Comparison of ENCODE assay signal across 8 cellular contexts in the genomic region with DNA sequence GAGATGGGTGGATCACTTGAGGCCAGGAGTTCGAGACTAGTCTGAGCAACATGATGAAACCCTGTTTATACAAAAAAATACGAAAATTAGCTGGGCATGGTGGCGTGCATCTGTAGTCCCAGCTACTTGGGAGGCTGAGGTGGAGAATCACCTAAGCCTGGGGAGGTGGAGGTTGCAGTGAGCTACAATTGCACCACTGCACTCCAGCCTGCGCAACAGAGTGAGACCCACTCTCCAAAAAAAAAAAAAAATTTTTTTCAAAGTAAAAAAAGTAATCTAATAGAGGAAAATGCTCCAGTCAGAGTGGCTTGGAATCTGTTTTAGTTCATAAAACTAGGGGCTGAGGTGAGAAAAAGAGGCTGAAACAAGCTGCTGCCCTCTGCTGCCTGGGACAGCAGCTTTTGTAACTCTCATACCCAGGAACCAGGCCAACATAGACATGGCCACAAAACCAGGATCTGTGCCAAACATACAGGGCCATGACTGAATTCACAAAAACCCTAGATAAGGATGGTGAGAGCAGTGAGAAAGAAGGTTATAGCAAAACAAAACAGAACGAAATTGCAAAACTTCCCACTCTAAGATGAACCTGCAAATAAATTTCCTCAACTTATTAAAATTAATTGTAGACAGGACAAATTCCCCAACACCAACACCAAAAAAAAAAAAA. TPM values are rescaled to one million over a fixed set of nuclear protein-coding genes. Genes with fewer than 3 reads are reported as not detected.
A peak's percentile ranks its signal among the peaks of the same experiment; 100 is the strongest.
DNase-seq lines count a peak whose midpoint lies in the region; ATAC-seq and TF ChIP-seq lines count a peak whose summit lies in the region.

No MANE protein-coding gene starts in this region.

- no peak overlapping the region for H2AK5ac ChIP-seq in neuronal stem cell (ENCODE audit: low read depth, low read length)

- CTCF ChIA-PET in CD4-positive, alpha-beta T cell (lab: Charles Lee): no interaction called here

- H3K14ac ChIP-seq in neuronal stem cell (ENCODE audit: low read length): no peak overlapping the region

- no peak overlapping the region for H2BK5ac ChIP-seq in neuronal stem cell (ENCODE audit: low read length)

- H3K4me2 ChIP-seq in neuronal stem cell (ENCODE audit: insufficient read depth, low read length, poor library complexity, severe bottlenecking): no peak overlapping the region

- H3K4me1 ChIP-seq in neuronal stem cell (ENCODE audit: control insufficient read depth in 2 of 2, insufficient read depth in 1 of 2, low read depth in 1 of 2, low read length in 2 of 2): no peaks in the 10 kb centered on the region

- WGBS in neuronal stem cell (ENCODE audit: extremely low coverage in 2 of 2, insufficient read length in 2 of 2, insufficient replicate concordance in 1 of 2), 2 donors: no CpG with 5 or more reads among the region's 5 CpGs

- no peak for TF ChIP-seq CTCF in CD4-positive, alpha-beta T cell (IDR thresholded peaks at IDR 0.05)

- H3K9me3 ChIP-seq in CD4-positive, alpha-beta T cell (ENCODE audit: control insufficient read depth, low read length): no peaks in the 10 kb centered on the region
- H3K9me3 ChIP-seq in neuronal stem cell (replicated peaks in 1 of 2; ENCODE audit: control insufficient read depth in 2 of 2, insufficient read depth in 1 of 2, low read depth in 1 of 2, low read length in 2 of 2): no peaks in the 10 kb centered on the region

- no peak overlapping the region for H2BK120ac ChIP-seq in neuronal stem cell (ENCODE audit: low read depth, low read length)

- no peak for ATAC-seq in CD4-positive, alpha-beta T cell (ENCODE audit: poor library complexity)

- no peak overlapping the region for H2BK15ac ChIP-seq in neuronal stem cell (ENCODE audit: low read length)

- DNase-seq in ELR (ENCODE audit: low read depth) (peak; percentile 66), NCI-H2029 treated with DMSO at 0.1 percent for 48 hours (lab: John Stamatoyannopoulos, UW) (peak; percentile 59), cerebellum (ENCODE audit: low spot score) (peak; percentile 20), midbrain (lab: John Stamatoyannopoulos, UW) (peak; percentile 47), GOT3 (lab: John Stamatoyannopoulos, UW) (no peak), NCI-H510A treated with DMSO at 0.1 percent for 48 hours (lab: John Stamatoyannopoulos, UW) (no peak), neuronal stem cell (ENCODE audit: low spot score) (no peak)
- DNase-seq in CD4-positive, alpha-beta T cell: no peak

- no peaks in the 10 kb centered on the region for H3K27me3 Mint-ChIP-seq in CD4-positive, alpha-beta T cell

- no peak overlapping the region for H4K91ac ChIP-seq in neuronal stem cell (ENCODE audit: low read depth, low read length, poor library complexity)

- no peak overlapping the region for H3K4me3 Mint-ChIP-seq in CD4-positive, alpha-beta T cell

- H3K23ac ChIP-seq in neuronal stem cell (ENCODE audit: low read depth, low read length, poor library complexity): no peak overlapping the region

- no peaks in the 10 kb centered on the region for H3K4me1 Mint-ChIP-seq in CD4-positive, alpha-beta T cell (ENCODE audit: low read depth)

- no peak overlapping the region for H3K27ac Mint-ChIP-seq in CD4-positive, alpha-beta T cell

- H2BK12ac ChIP-seq in neuronal stem cell (ENCODE audit: low read length): no peak overlapping the region

- H2AFZ ChIP-seq in neuronal stem cell (ENCODE audit: low read length): no peak overlapping the region

- no peak overlapping the region for H3K18ac ChIP-seq in neuronal stem cell (ENCODE audit: low read length)

- no peak overlapping the region for H3K9ac ChIP-seq in neuronal stem cell (ENCODE audit: low read depth, low read length, poor library complexity)

- no peak overlapping the region for H3K4me3 ChIP-seq in neuronal stem cell (ENCODE audit: low read length in 2 of 2)

- H3K9me3 Mint-ChIP-seq in CD4-positive, alpha-beta T cell: no peaks in the 10 kb centered on the region

- no peak overlapping the region for H3K27ac ChIP-seq in CD4-positive, alpha-beta T cell (ENCODE audit: low read depth, low read length)
- no peak overlapping the region for H3K27ac ChIP-seq in neuronal stem cell (replicated peaks; ENCODE audit: low read length)

- no peaks in the 10 kb centered on the region for H3K27me3 ChIP-seq in CD4-positive, alpha-beta T cell (ENCODE audit: control insufficient read depth, insufficient read depth, low read length)
- no peaks in the 10 kb centered on the region for H3K27me3 ChIP-seq in neuronal stem cell (ENCODE audit: control insufficient read depth in 3 of 3, insufficient read depth in 3 of 3, low read depth in 1 of 3, low read length in 3 of 3)

- no peaks in the 10 kb centered on the region for H3K36me3 Mint-ChIP-seq in CD4-positive, alpha-beta T cell (ENCODE audit: low read depth)

- POLR2A ChIA-PET in CD4-positive, alpha-beta T cell (lab: Charles Lee): no interaction called here

- intact Hi-C loops in CD4-positive, alpha-beta T cell (cut with DNase I, micrococcal nuclease): no loop called here

- no peak overlapping the region for H4K8ac ChIP-seq in neuronal stem cell (ENCODE audit: low read depth, low read length)

- H3K79me1 ChIP-seq in neuronal stem cell (ENCODE audit: low read depth, low read length): no peaks in the 10 kb centered on the region

- H3K36me3 ChIP-seq in neuronal stem cell (replicated peaks in 1 of 2; ENCODE audit: control insufficient read depth in 2 of 2, insufficient read depth in 2 of 2, low read length in 2 of 2): no peaks in the 10 kb centered on the region

- H3K4ac ChIP-seq in neuronal stem cell (ENCODE audit: low read length): no peak overlapping the region

RNA-seq across cellular contexts. Expression of gene DCAF12, which starts 13.1 kb away (rescaled TPM):
- total RNA-seq in cerebellum: 26.3 TPM
- total RNA-seq in CD4-positive, alpha-beta T cell: 1 to 10 TPM; 5.4 to 5.9 TPM
- polyA plus RNA-seq in neuronal stem cell (2013, experiment 1 of 2): 35.3 TPM
- 35.2 TPM for polyA plus RNA-seq in neuronal stem cell (2013, experiment 2 of 2)

RNA-seq across cellular contexts. Expression of gene UBAP1, which starts 39.2 kb away (rescaled TPM):
- 19.6 TPM for total RNA-seq in cerebellum
- 10 to 100 TPM; 47.1 to 50.4 TPM for total RNA-seq in CD4-positive, alpha-beta T cell
- 21.8 TPM for polyA plus RNA-seq in neuronal stem cell (2013, experiment 1 of 2)
- polyA plus RNA-seq in neuronal stem cell (2013, experiment 2 of 2): 22.0 TPM

Comparison
In these comparisons a context has a peak if more than half of its experiments do, and no peak if none do; other contexts are left out.
1. DNase-seq: peak in ELR (single experiment), NCI-H2029 treated with DMSO at 0.1 percent for 48 hours (single experiment), cerebellum (single experiment) and midbrain (single experiment); none in GOT3 (single experiment), NCI-H510A treated with DMSO at 0.1 percent for 48 hours (single experiment), CD4-positive, alpha-beta T cell (0 of 10) and neuronal stem cell (single experiment).